Comparison of ENCODE assay signal across 13 cellular contexts in the genomic region with DNA sequence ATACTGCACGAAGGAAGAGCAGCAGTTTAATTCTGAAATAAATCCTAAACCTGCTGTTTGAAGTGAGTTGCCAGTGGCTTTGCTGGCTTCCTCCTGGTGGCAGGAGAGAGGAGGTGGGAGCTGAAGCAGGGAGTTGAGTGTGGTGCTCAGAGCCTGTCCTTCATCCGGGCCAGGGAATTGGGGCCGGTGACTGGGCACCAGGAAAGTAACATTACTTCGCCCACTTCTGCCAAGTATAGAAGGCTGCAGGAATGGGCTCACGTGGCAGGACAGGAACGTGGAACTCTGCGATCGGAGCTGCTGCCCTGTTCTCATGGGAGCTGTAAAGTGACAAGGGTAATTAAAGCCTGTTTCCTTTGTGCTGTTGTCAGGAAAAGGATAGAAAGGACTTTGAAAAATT. TPM values are rescaled to one million over a fixed set of nuclear protein-coding genes. Genes with fewer than 3 reads are reported as not detected.
DNase-seq lines count a peak whose midpoint lies in the region; ATAC-seq, FAIRE-seq and TF ChIP-seq lines count a peak whose summit lies in the region.
"Had no signal": no experiment of that assay in that cellular context is flagged by ENCODE, and none has a peak within 500 bp of the region (broad histone marks: within the 10 kb centered on the region; RNA-seq: fewer than 3 reads in every experiment).

No MANE protein-coding gene starts in this region.

- no peak for DNase-seq in activated T-cell treated with anti-CD3 and anti-CD28 coated beads, Interleukin-2, amount 50 U/mL, for 72 hours
- no peak for DNase-seq in activated T-cell treated with anti-CD3 and anti-CD28 coated beads, Interleukin-2, amount 50 U/mL, for 1 hour
- DNase-seq in brain microvascular endothelial cell (no peak), right cardiac atrium (peak in 1 of 3 donors; percentile 53), NOMO-1 treated with dmso at 0.1 percent for 144 hours (lab: John Stamatoyannopoulos, UW; ENCODE audit: unreplicated experiment) (no peak), RCC 7860 (ENCODE audit: low spot score) (no peak), cerebellar cortex (ENCODE audit: low spot score) (no peak)
- DNase-seq: activated CD4-positive, alpha-beta T cell treated with anti-CD3 and anti-CD28 coated beads for 4 hours; activated naive CD4-positive, alpha-beta T cell; mesendoderm; SJCRH30; transverse colon had no signal

- in situ Hi-C loops in brain microvascular endothelial cell (cut with HindIII; ENCODE audit: low pct_ligation_motif_present, low sequenced_read_pairs): no loop called here

- H3K4me3 ChIP-seq in brain microvascular endothelial cell (ENCODE audit: low read depth, low read length) (no peak overlapping the region), right cardiac atrium (ENCODE audit: low read length) (no peak overlapping the region), stomach smooth muscle (ENCODE audit: low read length in 2 of 2) (no peak overlapping the region)
- H3K4me3 ChIP-seq: SJCRH30, transverse colon had no signal

- no peak for FAIRE-seq in RCC 7860 (lab: Jason Lieb, UNC)

- H3K27ac Mint-ChIP-seq in activated T-cell treated with anti-CD3 and anti-CD28 coated beads, Interleukin-2, amount 50 U/mL, for 72 hours: peak overlapping the region; percentile 31

- H3K9me3 ChIP-seq in right cardiac atrium (ENCODE audit: control insufficient read depth, low read length): no peaks in the 10 kb centered on the region
- no peaks in the 10 kb centered on the region for H3K9me3 ChIP-seq in stomach smooth muscle (ENCODE audit: control insufficient read depth in 2 of 2, low read length in 2 of 2)
- H3K9me3 ChIP-seq: SJCRH30, transverse colon had no signal

- no peaks in the 10 kb centered on the region for H3K27me3 Mint-ChIP-seq in activated T-cell treated with anti-CD3 and anti-CD28 coated beads, Interleukin-2, amount 50 U/mL, for 72 hours (ENCODE audit: low read depth)

- 71% methylated on average over 8 of the region's 8 CpGs for WGBS in right cardiac atrium

- H3K27ac ChIP-seq in brain microvascular endothelial cell (no peak overlapping the region), right cardiac atrium (ENCODE audit: low read length) (peak overlapping the region; percentile 63), stomach smooth muscle (ENCODE audit: low read length) (peak overlapping the region; percentile 24)
- H3K27ac ChIP-seq: SJCRH30 had no signal

- no peak overlapping the region for H3K4me3 Mint-ChIP-seq in activated T-cell treated with anti-CD3 and anti-CD28 coated beads, Interleukin-2, amount 50 U/mL, for 72 hours

- H3K36me3 ChIP-seq in brain microvascular endothelial cell (replicated peaks): peaks cover 54% of the 10 kb centered on the region
- H3K36me3 ChIP-seq in stomach smooth muscle (ENCODE audit: control insufficient read depth in 2 of 2, insufficient read depth in 2 of 2, low read length in 2 of 2): peaks cover 28 to 40% of the 10 kb centered on the region in 2 donors

- no peak overlapping the region for H3K9ac ChIP-seq in stomach smooth muscle (ENCODE audit: low read length in 2 of 2)

- no peaks in the 10 kb centered on the region for H3K9me3 Mint-ChIP-seq in activated T-cell treated with anti-CD3 and anti-CD28 coated beads, Interleukin-2, amount 50 U/mL, for 72 hours

- peaks cover 0 to 9% of the 10 kb centered on the region in 2 donors for H3K36me3 Mint-ChIP-seq in activated T-cell treated with anti-CD3 and anti-CD28 coated beads, Interleukin-2, amount 50 U/mL, for 72 hours (ENCODE audit: insufficient read depth in 2 of 2)

- no peaks in the 10 kb centered on the region for H3K4me1 Mint-ChIP-seq in activated T-cell treated with anti-CD3 and anti-CD28 coated beads, Interleukin-2, amount 50 U/mL, for 72 hours (ENCODE audit: low read depth)

- intact Hi-C loops in right cardiac atrium (cut with DNase I): no loop called here

- H3K4me1 ChIP-seq in right cardiac atrium (ENCODE audit: control insufficient read depth, insufficient read depth, low read length) (peaks cover 7% of the 10 kb centered on the region), stomach smooth muscle (ENCODE audit: control insufficient read depth, insufficient read depth, low read length) (peaks cover 14% of the 10 kb centered on the region)
- H3K4me1 ChIP-seq: SJCRH30, transverse colon had no signal

- TF ChIP-seq CTCF in brain microvascular endothelial cell (IDR thresholded peaks at IDR 0.05; ENCODE audit: low read depth, low read length, missing control alignments): peak; percentile 42

- ATAC-seq in activated T-cell treated with anti-CD3 and anti-CD28 coated beads, Interleukin-2, amount 50 U/mL, for 72 hours (replicated peaks in 1 of 2): no peak
- peak; percentile 11 to 27 for ATAC-seq in right cardiac atrium

- no peaks in the 10 kb centered on the region for H3K27me3 ChIP-seq in brain microvascular endothelial cell (replicated peaks)
- no peaks in the 10 kb centered on the region for H3K27me3 ChIP-seq in right cardiac atrium (ENCODE audit: control insufficient read depth, insufficient read depth)
- no peaks in the 10 kb centered on the region for H3K27me3 ChIP-seq in stomach smooth muscle (ENCODE audit: control insufficient read depth in 1 of 2, insufficient read depth in 2 of 2, low read length in 2 of 2)
- H3K27me3 ChIP-seq: SJCRH30, transverse colon had no signal

RNA-seq across cellular contexts. Expression of gene TOR3A, which starts 8.7 kb away (rescaled TPM):
- total RNA-seq in activated T-cell treated with anti-CD3 and anti-CD28 coated beads, Interleukin-2, amount 50 U/mL, for 72 hours: 10 to 100 TPM; 34.0 to 38.9 TPM
- total RNA-seq in right cardiac atrium: 10 to 100 TPM; 11.8 to 12.5 (median 11.9) TPM
- polyA plus RNA-seq in right cardiac atrium: 6.7 TPM

Comparison
In these comparisons a context has a peak if more than half of its experiments do, and no peak if none do; other contexts are left out.
1. ATAC-seq: peak in right cardiac atrium (2 of 2); none in activated T-cell treated with anti-CD3 and anti-CD28 coated beads, Interleukin-2, amount 50 U/mL, for 72 hours (0 of 2).